10 cellular contexts compared by ENCODE assay signal in the genomic region with DNA sequence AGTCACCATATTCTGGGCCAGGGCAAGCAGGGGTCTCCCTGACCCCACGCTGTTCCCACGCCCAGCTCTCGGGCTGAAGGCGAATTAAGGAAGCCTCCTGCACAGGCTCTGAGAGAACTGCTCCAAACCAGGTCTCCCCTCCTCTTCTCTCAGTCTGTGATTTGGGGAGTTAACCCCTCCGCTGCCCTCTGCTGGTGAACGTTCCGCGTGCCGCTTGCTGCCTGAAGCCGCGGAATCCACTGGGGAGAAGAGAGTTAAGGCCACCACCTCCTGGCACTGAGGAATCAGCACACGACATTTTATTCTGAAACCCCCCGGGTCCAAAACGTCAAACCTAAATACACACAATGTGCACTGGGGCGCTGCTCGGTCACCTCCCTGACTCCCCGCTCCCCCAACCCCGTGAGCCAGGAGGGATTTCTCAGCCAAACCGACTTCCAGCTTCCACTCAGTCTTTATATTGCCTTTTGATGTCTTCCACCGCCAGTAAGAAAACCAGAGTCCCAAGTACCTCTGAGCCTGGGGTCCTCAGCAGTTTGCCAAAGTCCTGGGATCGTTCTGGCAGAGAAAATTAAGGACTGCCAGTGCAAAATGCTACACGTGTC. TPM values are rescaled to one million over a fixed set of nuclear protein-coding genes. Genes with fewer than 3 reads are reported as not detected.
DNase-seq lines count a peak whose midpoint lies in the region; ATAC-seq, FAIRE-seq and TF ChIP-seq lines count a peak whose summit lies in the region.
"Had no signal": no experiment of that assay in that cellular context is flagged by ENCODE, and none has a peak within 500 bp of the region (broad histone marks: within the 10 kb centered on the region; RNA-seq: fewer than 3 reads in every experiment).

No MANE protein-coding gene starts in this region.

- 16% methylated on average over 22 of the region's 22 CpGs for WGBS in A549 (ENCODE audit: missing lambda C conversion rate)
- WGBS in H1 (ENCODE audit: extremely low coverage in 1 of 2, insufficient coverage in 1 of 2, insufficient read length in 1 of 2, insufficient replicate concordance in 2 of 2, low coverage in 1 of 2, low lambda C conversion rate in 2 of 2, missing lambda C conversion rate in 1 of 2), 2 experiments: 20% methylated on average over 18 of the region's 22 CpGs; no CpG with 5 or more reads in 1 of the 2 experiments

- H3K56ac ChIP-seq in H1 (replicated peaks; ENCODE audit: insufficient read length, low read depth, low read length): no peak overlapping the region

- POLR2A ChIA-PET in A549 (lab: Yijun Ruan, JAX): interaction anchor here (0.6 kb wide), 1 partner anchor 124 kb away, joined by 3 read pairs; no protein-coding TSS in a partner anchor
- POLR2A ChIA-PET in H1 (lab: Charles Lee; ENCODE audit: partially characterized antibody): interaction anchor here (1.0 to 1.4 kb wide), 2 partner anchors 11 to 34 kb away, joined by 3 to 4 read pairs; no protein-coding TSS in a partner anchor

- no peaks in the 10 kb centered on the region for H3K23me2 ChIP-seq in H1 (ENCODE audit: low read depth, low read length)

- no peak for TF ChIP-seq EP300 in A549 (IDR thresholded peaks at IDR 0.05)
- TF ChIP-seq EP300 in H1 (IDR thresholded peaks at IDR 0.05; ENCODE audit: borderline replicate concordance in 1 of 2, low read depth in 2 of 2, low read length in 2 of 2): no peak

- ATAC-seq in A549 (peak; percentile 77 to 91), HG02678 (IDR thresholded peaks at IDR 0.05; ENCODE audit: unreplicated experiment) (no peak)

- H3K23ac ChIP-seq in H1 (ENCODE audit: insufficient read length): no peak overlapping the region

- no peaks in the 10 kb centered on the region for H3K9me3 ChIP-seq in A549
- no peaks in the 10 kb centered on the region for H3K9me3 ChIP-seq in H1 (ENCODE audit: insufficient read depth in 2 of 2, low read depth in 1 of 2, low read length in 1 of 2)
- no peaks in the 10 kb centered on the region for H3K9me3 ChIP-seq in neutrophil
- H3K9me3 ChIP-seq in BE2C: no peaks in the 10 kb centered on the region
- H3K9me3 ChIP-seq: thoracic aorta had no signal

- no peak overlapping the region for H4K5ac ChIP-seq in H1 (ENCODE audit: insufficient read length, low read depth, low read length)

- no peaks in the 10 kb centered on the region for H3K79me1 ChIP-seq in H1 (ENCODE audit: low read depth, low read length)

- H4K8ac ChIP-seq in H1 (ENCODE audit: extremely low read depth, insufficient read depth, low read length): no peak overlapping the region

- no peak overlapping the region for H3K27ac Mint-ChIP-seq in activated T-helper 2 cell treated with anti-CD3 and anti-CD28 coated beads, Interferon-gamma antibody, Interleukin-2, Interleukin-4, amounts not matched to agents 10 μg/mL and 5 μg/mL and 100 μg/mL, durations not matched to agents 14 hours and 24 hours and 36 hours

- no peaks in the 10 kb centered on the region for H3K27me3 Mint-ChIP-seq in activated T-helper 2 cell treated with anti-CD3 and anti-CD28 coated beads, Interferon-gamma antibody, Interleukin-2, Interleukin-4, amounts not matched to agents 10 μg/mL and 5 μg/mL and 100 μg/mL, durations not matched to agents 14 hours and 24 hours and 36 hours (ENCODE audit: low read depth)

- no peak overlapping the region for H3K14ac ChIP-seq in H1 (ENCODE audit: insufficient read length)

- no peak overlapping the region for H4K91ac ChIP-seq in H1 (replicated peaks; ENCODE audit: insufficient read length, low read length)

- H2BK15ac ChIP-seq in H1 (ENCODE audit: low read length): no peak overlapping the region

- no peak overlapping the region for H3K4me3 ChIP-seq in A549
- peak overlapping the region in 3 of 4 experiments; percentile 11 to 49 (median 29); a peak in 5 of 8 replicates for H3K4me3 ChIP-seq in H1 (ENCODE audit: extremely low read depth in 1 of 4, insufficient read depth in 2 of 4, low read depth in 3 of 4, low read length in 4 of 4)
- H3K4me3 ChIP-seq in neutrophil (ENCODE audit: low read depth in 1 of 2, low read length in 1 of 2): no peak overlapping the region
- no peak overlapping the region for H3K4me3 ChIP-seq in BE2C (ENCODE audit: low read depth, low read length)
- H3K4me3 ChIP-seq: thoracic aorta had no signal

- H3K27me3 ChIP-seq in H1 (replicated peaks in 1 of 4; ENCODE audit: control insufficient read depth in 3 of 4, extremely low read depth in 1 of 4, insufficient read depth in 3 of 4, low read length in 3 of 4) (peaks cover 0 to 2% (median 0%) of the 10 kb centered on the region in 4 experiments; a peak in 4 of 7 replicates), neutrophil (no peaks in the 10 kb centered on the region), BE2C (no peaks in the 10 kb centered on the region)

- no peaks in the 10 kb centered on the region for H3K9me3 Mint-ChIP-seq in activated T-helper 2 cell treated with anti-CD3 and anti-CD28 coated beads, Interferon-gamma antibody, Interleukin-2, Interleukin-4, amounts not matched to agents 10 μg/mL and 5 μg/mL and 100 μg/mL, durations not matched to agents 14 hours and 24 hours and 36 hours

- no peaks in the 10 kb centered on the region for H3K36me3 Mint-ChIP-seq in activated T-helper 2 cell treated with anti-CD3 and anti-CD28 coated beads, Interferon-gamma antibody, Interleukin-2, Interleukin-4, amounts not matched to agents 10 μg/mL and 5 μg/mL and 100 μg/mL, durations not matched to agents 14 hours and 24 hours and 36 hours (ENCODE audit: low read depth)

- H3K27ac ChIP-seq in A549 (peak overlapping the region in 1 of 2 experiments; percentile 26; a peak in 2 of 6 replicates), H1 (ENCODE audit: low read depth, low read length) (no peak overlapping the region), neutrophil (peak overlapping the region; percentile 38)
- H3K27ac ChIP-seq: thoracic aorta had no signal

- no peak overlapping the region for H2BK5ac ChIP-seq in H1 (ENCODE audit: low read depth, low read length)

- H2AK5ac ChIP-seq in H1 (ENCODE audit: low read depth, low read length): no peak overlapping the region

- TF ChIP-seq POLR2A in A549 (IDR thresholded peaks at IDR 0.05; ENCODE audit: low read length): no peak
- TF ChIP-seq POLR2A in GM12891 (IDR thresholded peaks at IDR 0.05; ENCODE audit: low read depth, low read length): no peak
- no peak for TF ChIP-seq POLR2A in H1 (IDR thresholded peaks at IDR 0.05; ENCODE audit: control extremely low read depth in 1 of 2, low read depth in 2 of 2, low read length in 2 of 2)

- peaks cover 0 to 2% of the 10 kb centered on the region in 2 experiments for H4K20me1 ChIP-seq in H1 (replicated peaks in 1 of 2; ENCODE audit: control insufficient read depth in 1 of 2, insufficient read depth in 2 of 2, low read length in 2 of 2)

- H3K18ac ChIP-seq in H1 (ENCODE audit: extremely low read depth, low read length): peak overlapping the region; percentile 9; the same call in 1 of the 2 replicates

- CTCF ChIA-PET in A549 (lab: Yijun Ruan, JAX): interaction anchor here (0.6 to 20.1 kb wide), 43 partner anchors 9 to 664 kb away, joined by 3 to 232 read pairs (median 4); no protein-coding TSS in a partner anchor
- CTCF ChIA-PET in H1 (lab: Charles Lee; ENCODE audit: partially characterized antibody): interaction anchor here (0.5 to 10.4 kb wide), 18 partner anchors 9 to 335 kb away, joined by 3 to 130 read pairs (median 4); partner anchors contain the start of gene RCVRN

- H3K36me3 ChIP-seq in H1 (ENCODE audit: control insufficient read depth in 2 of 4, insufficient read depth in 4 of 4, low read length in 3 of 4) (no peaks in the 10 kb centered on the region), neutrophil (peaks cover 44% of the 10 kb centered on the region), BE2C (no peaks in the 10 kb centered on the region)
- H3K36me3 ChIP-seq: thoracic aorta had no signal

- FAIRE-seq in A549 (lab: Jason Lieb, UNC) (peak; percentile 36), GM12891 (lab: Jason Lieb, UNC) (no peak), H1 (lab: Jason Lieb, UNC) (peak; percentile 48)
- FAIRE-seq: endometrium had no signal

- intact Hi-C loops in activated T-helper 2 cell treated with anti-CD3 and anti-CD28 coated beads, Interferon-gamma antibody, Interleukin-2, Interleukin-4, amounts not matched to agents 10 μg/mL and 5 μg/mL and 100 μg/mL, durations not matched to agents 14 hours and 24 hours and 36 hours (cut with micrococcal nuclease): no loop called here

- no peak overlapping the region for H3K4ac ChIP-seq in H1 (replicated peaks; ENCODE audit: insufficient read length, low read depth, low read length)

- H2BK20ac ChIP-seq in H1 (ENCODE audit: low read length): no peak overlapping the region

- TF ChIP-seq CTCF in A549 (IDR thresholded peaks at IDR 0.05) (peak; percentile 85), H1 (IDR thresholded peaks at IDR 0.05; ENCODE audit: control extremely low read depth in 1 of 3, insufficient read depth in 1 of 3, low read depth in 1 of 3, low read length in 3 of 3) (peak; percentile 83 to 85 (median 84)), neutrophil (IDR thresholded peaks at IDR 0.05) (no peak), BE2C (IDR thresholded peaks at IDR 0.05; ENCODE audit: low read depth, low read length) (no peak)

- no peaks in the 10 kb centered on the region for H3K79me2 ChIP-seq in H1 (ENCODE audit: control insufficient read depth in 1 of 2, insufficient read depth in 2 of 2, low read length in 2 of 2)

- DNase-seq in A549 (ENCODE audit: low read depth in 1 of 2, low spot score in 1 of 2): peak; percentile 74 to 91
- peak; percentile 72 for DNase-seq in GM12891 (ENCODE audit: insufficient read length, low spot score)
- DNase-seq in RPMI8226: peak; percentile 27
- peak; percentile 47 to 89 for DNase-seq in H1 (ENCODE audit: low read depth in 1 of 2, low spot score in 2 of 2)
- no peak for DNase-seq in activated T-helper 2 cell treated with anti-CD3 and anti-CD28 coated beads, Interferon-gamma antibody, Interleukin-2, Interleukin-4, amounts not matched to agents 10 μg/mL and 5 μg/mL and 100 μg/mL, durations not matched to agents 14 hours and 24 hours and 36 hours (ENCODE audit: low spot score)
- DNase-seq in BE2C: no peak

- H3K4me1 ChIP-seq in A549 (peaks cover 4% of the 10 kb centered on the region; the same call in 1 of the 3 replicates), H1 (replicated peaks in 1 of 4; ENCODE audit: control insufficient read depth in 3 of 4, insufficient read depth in 4 of 4, low read length in 3 of 4) (peaks cover 10 to 26% (median 15%) of the 10 kb centered on the region in 4 experiments), neutrophil (ENCODE audit: control insufficient read depth in 1 of 2, insufficient read depth in 1 of 2, low read depth in 1 of 2, low read length in 1 of 2) (peaks cover 6 to 11% of the 10 kb centered on the region in 2 experiments), BE2C (no peaks in the 10 kb centered on the region)

- no peak overlapping the region for H2BK120ac ChIP-seq in H1 (replicated peaks; ENCODE audit: low read depth, low read length)

- no peak overlapping the region for H3K9ac ChIP-seq in H1 (replicated peaks in 1 of 4; ENCODE audit: extremely low read depth in 1 of 4, low read depth in 3 of 4, low read length in 3 of 4)

- H2AFZ ChIP-seq in H1 (ENCODE audit: low read length): no peak overlapping the region

- H3K4me1 Mint-ChIP-seq in activated T-helper 2 cell treated with anti-CD3 and anti-CD28 coated beads, Interferon-gamma antibody, Interleukin-2, Interleukin-4, amounts not matched to agents 10 μg/mL and 5 μg/mL and 100 μg/mL, durations not matched to agents 14 hours and 24 hours and 36 hours (ENCODE audit: low read depth): no peaks in the 10 kb centered on the region

- no peak overlapping the region for H2BK12ac ChIP-seq in H1 (ENCODE audit: low read depth, low read length)

- TF ChIP-seq RAD21 in A549 (conservative IDR thresholded peaks at IDR 0.05 in 1 of 2, IDR thresholded peaks at IDR 0.05 in 1 of 2) (peak; percentile 76 to 77), H1 (IDR thresholded peaks at IDR 0.05 in 1 of 2, conservative IDR thresholded peaks at IDR 0.05 in 1 of 2; ENCODE audit: low read depth in 2 of 2, low read length in 2 of 2) (peak; percentile 50 to 69)

- no peak overlapping the region for H3K4me3 Mint-ChIP-seq in activated T-helper 2 cell treated with anti-CD3 and anti-CD28 coated beads, Interferon-gamma antibody, Interleukin-2, Interleukin-4, amounts not matched to agents 10 μg/mL and 5 μg/mL and 100 μg/mL, durations not matched to agents 14 hours and 24 hours and 36 hours (ENCODE audit: low read depth)

- H3K4me2 ChIP-seq in A549 (peak overlapping the region; percentile 58), H1 (ENCODE audit: insufficient read depth in 1 of 2, low read depth in 2 of 2, low read length in 2 of 2) (peak overlapping the region; percentile 47 to 62)

RNA-seq across cellular contexts. Expression of gene RCVRN, which starts 54.4 kb away (rescaled TPM):
- polyA plus RNA-seq in A549 (2011; rRNA removed) (not detected in 2 replicates), A549 (2017; fragmentation: RNase III; extraction: RNeasy Plus Mini Kit Qiagen cat#74134 plus additional on column Dnase treatment) (not detected in 3 replicates), H1 (2011; rRNA removed) (not detected in 2 replicates)
- polyA plus RNA-seq in A549 (2012; cell fraction: cytosol; rRNA removed): not detected in 2 replicates
- not detected in 2 replicates for polyA plus RNA-seq in A549 (2012; cell fraction: nucleus; rRNA removed)
- not detected in 2 replicates for polyA minus RNA-seq in A549 (2011; rRNA and poly(A)+ RNA removed)
- 0.09 TPM for polyA plus RNA-seq in GM12891 (2012; ENCODE audit: low read depth, missing spikeins)
- total RNA-seq in H1 (2021; fragmentation: NEBNext Ultra II Directional; extraction: Animal tissue kit (Norgen Biotek cat#: 25700)): not detected in 2 replicates
- polyA plus RNA-seq in H1 (2011; cell fraction: cytosol; rRNA removed): 0.03 TPM
- 0.04 TPM for polyA plus RNA-seq in H1 (2011; cell fraction: nucleus; rRNA removed)
- polyA plus RNA-seq in H1 (2012, experiment 1 of 2): not detected in 4 replicates
- polyA plus RNA-seq in H1 (2012, experiment 2 of 2): not detected
- polyA plus RNA-seq in H1 (2013, experiment 1 of 2): 0.08 TPM
- not detected for polyA plus RNA-seq in H1 (2013, experiment 2 of 2)
- polyA minus RNA-seq in H1 (2011; rRNA and poly(A)+ RNA removed): not detected in 2 replicates
- not detected for polyA minus RNA-seq in H1 (2011; cell fraction: cytosol; rRNA and poly(A)+ RNA removed)
- polyA minus RNA-seq in H1 (2011; cell fraction: nucleus; rRNA and poly(A)+ RNA removed): not detected
- not detected in 2 replicates for total RNA-seq in activated T-helper 2 cell treated with anti-CD3 and anti-CD28 coated beads, Interferon-gamma antibody, Interleukin-2, Interleukin-4, amounts not matched to agents 10 μg/mL and 5 μg/mL and 100 μg/mL, durations not matched to agents 14 hours and 24 hours and 36 hours
- not detected for polyA plus RNA-seq in BE2C (2012; ENCODE audit: insufficient read depth, insufficient read length, low read depth)

Comparison
In these comparisons a context has a peak if more than half of its experiments do, and no peak if none do; other contexts are left out.
1. DNase-seq: peak in A549 (2 of 2), GM12891 (single experiment), RPMI8226 (single experiment) and H1 (2 of 2); none in activated T-helper 2 cell treated with anti-CD3 and anti-CD28 coated beads, Interferon-gamma antibody, Interleukin-2, Interleukin-4, amounts not matched to agents 10 μg/mL and 5 μg/mL and 100 μg/mL, durations not matched to agents 14 hours and 24 hours and 36 hours (single experiment) and BE2C (single experiment).
2. H3K4me3 ChIP-seq: peak in H1 (3 of 4); none in A549 (single experiment), neutrophil (0 of 2) and BE2C (single experiment).
3. CTCF ChIP-seq: peak in A549 (single experiment) and H1 (3 of 3); none in neutrophil (single experiment) and BE2C (single experiment).
4. Of the 18 proteins assayed by ChIP-seq in both H1 and A549: peak only in H1: none; only in A549: none; in both: CTCF, MAX and RAD21; in neither: 15.